Comparison of ENCODE assay signal across 25 cellular contexts in genomic region chr2:145040433-145040832, GRCh38.
"Had no signal": no experiment of that assay in that cellular context is flagged by ENCODE, and none has a peak within 500 bp of the region (broad histone marks: within the 10 kb centered on the region; RNA-seq: fewer than 3 reads in every experiment).

No MANE protein-coding gene starts in this region.

- H3K4me3 ChIP-seq: body of pancreas, esophagus muscularis mucosa, right lobe of liver, SJCRH30, smooth muscle cell, upper lobe of left lung had no signal

- H3K36me3 ChIP-seq: esophagus muscularis mucosa, right lobe of liver, SJCRH30, upper lobe of left lung had no signal

- H3K9ac ChIP-seq: parathyroid adenoma had no signal

- H3K9me3 ChIP-seq: body of pancreas, esophagus muscularis mucosa, right lobe of liver, SJCRH30, upper lobe of left lung had no signal

- H3K79me2 ChIP-seq: parathyroid adenoma had no signal

- H2AFZ ChIP-seq: parathyroid adenoma had no signal

- H3K4me2 ChIP-seq: smooth muscle cell had no signal

- H3K4me1 ChIP-seq: body of pancreas, parathyroid adenoma, right lobe of liver, SJCRH30 had no signal

- H3K27ac ChIP-seq: body of pancreas, esophagus muscularis mucosa, parathyroid adenoma, right lobe of liver, SJCRH30, upper lobe of left lung had no signal

- H3K27me3 ChIP-seq: body of pancreas, esophagus muscularis mucosa, right lobe of liver, SJCRH30, upper lobe of left lung had no signal

- DNase-seq: activated CD4-positive, alpha-beta memory T cell treated with anti-CD3 and anti-CD28 coated beads for 36 hours; activated CD4-positive, alpha-beta T cell treated with anti-CD3 and anti-CD28 coated beads for 48 hours; activated CD4-positive, CD25-positive, alpha-beta regulatory T cell; activated effector memory CD4-positive, alpha-beta T cell treated with Interleukin-2 at 50 U/mL for 16 hours; activated naive CD4-positive, alpha-beta T cell treated with anti-CD3 and anti-CD28 coated beads, Interleukin-2, amount 10 ng/mL, durations not matched to agents 7 days and 5 days; activated T-cell treated with anti-CD3 and anti-CD28 coated beads, Interleukin-2, amount 50 U/mL, for 72 hours; anterior cingulate cortex; body of pancreas; effector memory CD8-positive, alpha-beta T cell; foreskin melanocyte; glutamatergic neuron; hippocampal formation; left ventricle myocardium superior; mammary epithelial cell; right lobe of liver; SJCRH30; stimulated activated CD4-positive, alpha-beta T cell treated with anti-CD3 and anti-CD28 coated beads, Interleukin-4, amount 100 ng/mL, for 24 hours; stimulated activated naive CD4-positive, alpha-beta T cell treated with Interleukin-2 at 50 U/mL for 16 hours; T-helper 1 cell; T-helper 9 cell; upper lobe of left lung had no signal

- ATAC-seq: activated T-cell treated with anti-CD3 and anti-CD28 coated beads, Interleukin-2, amount 50 U/mL, for 72 hours; body of pancreas; effector memory CD8-positive, alpha-beta T cell; left ventricle myocardium superior; natural killer cell treated with Interleukin-12 subunit alpha and Interleukin-12 subunit beta and Interleukin-15 and Interleukin-18, amount 100 ng/mL, for 72 hours; right lobe of liver had no signal
